ENCODE assay signal across 8 cellular contexts in the genomic region with DNA sequence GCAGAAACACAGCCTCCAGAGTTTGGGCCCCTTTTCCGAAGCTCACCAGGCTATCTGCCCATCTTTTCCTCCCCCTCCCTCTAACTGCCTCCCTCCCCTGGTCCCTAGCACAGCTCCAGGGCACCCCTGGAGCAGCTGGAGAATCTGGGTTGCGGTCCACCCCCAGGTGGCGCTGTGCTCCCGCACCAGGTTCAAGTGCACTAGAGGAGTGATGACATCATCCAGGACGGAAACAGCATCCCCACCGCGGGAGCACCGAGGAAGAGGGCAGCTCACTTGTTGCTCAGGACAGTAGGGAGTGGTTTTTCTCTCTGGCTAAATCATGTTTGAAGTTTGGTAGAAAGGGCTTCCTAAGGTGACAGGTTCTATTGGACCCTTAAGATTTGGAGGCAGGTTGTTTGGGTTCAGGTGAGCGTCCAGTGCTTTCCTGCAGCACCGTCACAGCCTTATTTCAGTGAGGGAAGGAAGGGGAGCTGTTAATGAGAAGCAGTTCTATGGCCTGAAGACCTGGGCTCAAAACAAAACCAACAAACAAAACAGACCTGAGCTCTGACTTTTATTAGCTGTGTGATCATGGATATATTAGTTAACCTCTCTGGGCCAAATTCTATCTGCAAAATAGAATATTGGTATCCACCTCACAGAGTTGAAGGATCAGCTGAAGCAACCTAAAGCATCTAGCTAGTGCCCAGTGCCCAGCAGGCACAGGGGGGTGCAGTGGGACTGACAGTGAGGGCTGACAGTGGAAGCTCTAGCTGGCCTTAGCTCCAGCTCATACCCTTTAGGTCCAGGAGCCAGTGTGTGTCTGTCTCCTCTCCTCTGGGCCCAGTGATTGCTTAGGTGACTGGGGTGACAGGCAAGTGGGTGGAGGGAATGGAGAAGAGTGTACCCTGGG. TPM values are rescaled to one million over a fixed set of nuclear protein-coding genes. Genes with fewer than 3 reads are reported as not detected.
DNase-seq lines count a peak whose midpoint lies in the region; ATAC-seq, FAIRE-seq and TF ChIP-seq lines count a peak whose summit lies in the region.

No MANE protein-coding gene starts in this region.

- ATAC-seq in SK-N-SH treated with all-trans-retinoic acid at 6 μM for 48 hours (peak; percentile 93), pancreas (peak; percentile 94 to 99 (median 96))

- peak overlapping the region; percentile 50 for H3K4me3 Mint-ChIP-seq in activated naive CD4-positive, alpha-beta T cell treated with anti-CD3 and anti-CD28 coated beads for 36 hours

- H3K9me3 Mint-ChIP-seq in activated naive CD4-positive, alpha-beta T cell treated with anti-CD3 and anti-CD28 coated beads for 36 hours, result no peaks in the 10 kb centered on the region

- TF ChIP-seq POLR2A in thyroid gland (IDR thresholded peaks at IDR 0.05), result peak in 1 of 2 donors; percentile 26

- peak; percentile 81 for DNase-seq in DMS79 treated with DMSO at 0.1 percent for 48 hours (lab: John Stamatoyannopoulos, UW)
- peak; percentile 94 for DNase-seq in H7
- peak; percentile 76 for DNase-seq in NCI-H1092 (lab: John Stamatoyannopoulos, UW)
- DNase-seq in activated naive CD4-positive, alpha-beta T cell treated with anti-CD3 and anti-CD28 coated beads for 36 hours, result peak; percentile 94
- peak; percentile 92 for DNase-seq in glomerular visceral epithelial cell (ENCODE audit: extremely low spot score)
- peak; percentile 76 to 94 (median 86) for DNase-seq in pancreas
- peak; percentile 87 to 90 for DNase-seq in thyroid gland

- H3K4me1 Mint-ChIP-seq in activated naive CD4-positive, alpha-beta T cell treated with anti-CD3 and anti-CD28 coated beads for 36 hours (ENCODE audit: low read depth), result peaks cover 5% of the 10 kb centered on the region

- H3K27me3 ChIP-seq in H7 (ENCODE audit: control insufficient read depth, insufficient read depth, low read length), result no peaks in the 10 kb centered on the region; the same call in 1 of the 2 replicates
- H3K27me3 ChIP-seq in pancreas, result no peaks in the 10 kb centered on the region
- H3K27me3 ChIP-seq in thyroid gland, result no peaks in the 10 kb centered on the region

- no peak for FAIRE-seq in pancreas (lab: Jason Lieb, UNC)

- intact Hi-C loops in activated naive CD4-positive, alpha-beta T cell treated with anti-CD3 and anti-CD28 coated beads for 36 hours (cut with micrococcal nuclease), result loop anchor here (1.0 kb wide), 6 partner anchors 59 to 239 kb away; partner anchors contain the start of genes RNPEP and TIMM17A
- intact Hi-C loops in pancreas (cut with DNase I), result loop anchor here in 1 of 3 donors (5.0 kb wide), 2 partner anchors 76 to 231 kb away; no protein-coding TSS in a partner anchor
- intact Hi-C loops in thyroid gland (cut with DNase I), result loop anchor here (10.0 kb wide), 1 partner anchor 219 kb away; no protein-coding TSS in a partner anchor

- H3K36me3 ChIP-seq in H7 (replicated peaks; ENCODE audit: control insufficient read depth, insufficient read depth, low read length), result no peaks in the 10 kb centered on the region
- no peaks in the 10 kb centered on the region for H3K36me3 ChIP-seq in pancreas
- no peaks in the 10 kb centered on the region for H3K36me3 ChIP-seq in thyroid gland

- H3K9me3 ChIP-seq in pancreas (no peaks in the 10 kb centered on the region), thyroid gland (no peaks in the 10 kb centered on the region)

- CTCF ChIA-PET in activated naive CD4-positive, alpha-beta T cell treated with anti-CD3 and anti-CD28 coated beads for 36 hours (lab: Charles Lee), result interaction anchor here (0.6 to 8.0 kb wide), 53 partner anchors 10 to 293 kb away, joined by 3 to 123 read pairs (median 4); partner anchors contain the start of genes IPO9, LMOD1, RNPEP and TIMM17A

- H3K4me1 ChIP-seq in pancreas, result no peaks in the 10 kb centered on the region
- peaks cover 22 to 29% of the 10 kb centered on the region in 2 donors for H3K4me1 ChIP-seq in thyroid gland

- H3K4me3 ChIP-seq in H7 (ENCODE audit: insufficient read depth, low read depth, low read length) (no peak overlapping the region), pancreas (no peak overlapping the region), thyroid gland (replicated peaks in 1 of 3) (no peak overlapping the region)

- WGBS in pancreas, 2 donors, result 11% methylated on average over 10 of the region's 10 CpGs
- 15 to 16% methylated on average over 9 to 10 of the region's 10 CpGs for WGBS in thyroid gland, 2 donors

- peaks cover 15% of the 10 kb centered on the region for H3K27me3 Mint-ChIP-seq in activated naive CD4-positive, alpha-beta T cell treated with anti-CD3 and anti-CD28 coated beads for 36 hours (ENCODE audit: low read depth)

- no peak overlapping the region for H3K27ac ChIP-seq in pancreas
- peak overlapping the region; percentile 31 to 96 (median 55) for H3K27ac ChIP-seq in thyroid gland

- peak; percentile 71 to 93 (median 83) for TF ChIP-seq CTCF in pancreas (IDR thresholded peaks at IDR 0.05)
- peak; percentile 78 to 98 (median 93) for TF ChIP-seq CTCF in thyroid gland (IDR thresholded peaks at IDR 0.05)

- H3K27ac Mint-ChIP-seq in activated naive CD4-positive, alpha-beta T cell treated with anti-CD3 and anti-CD28 coated beads for 36 hours, result peak overlapping the region; percentile 33

- H3K36me3 Mint-ChIP-seq in activated naive CD4-positive, alpha-beta T cell treated with anti-CD3 and anti-CD28 coated beads for 36 hours (ENCODE audit: low read depth), result no peaks in the 10 kb centered on the region

TF ChIP-seq in SK-N-SH treated with all-trans-retinoic acid at 6 μM for 48 hours, 23 proteins besides CTCF, POLR2A, EP300 and RAD21:
- TF ChIP-seq, protein P1, sequence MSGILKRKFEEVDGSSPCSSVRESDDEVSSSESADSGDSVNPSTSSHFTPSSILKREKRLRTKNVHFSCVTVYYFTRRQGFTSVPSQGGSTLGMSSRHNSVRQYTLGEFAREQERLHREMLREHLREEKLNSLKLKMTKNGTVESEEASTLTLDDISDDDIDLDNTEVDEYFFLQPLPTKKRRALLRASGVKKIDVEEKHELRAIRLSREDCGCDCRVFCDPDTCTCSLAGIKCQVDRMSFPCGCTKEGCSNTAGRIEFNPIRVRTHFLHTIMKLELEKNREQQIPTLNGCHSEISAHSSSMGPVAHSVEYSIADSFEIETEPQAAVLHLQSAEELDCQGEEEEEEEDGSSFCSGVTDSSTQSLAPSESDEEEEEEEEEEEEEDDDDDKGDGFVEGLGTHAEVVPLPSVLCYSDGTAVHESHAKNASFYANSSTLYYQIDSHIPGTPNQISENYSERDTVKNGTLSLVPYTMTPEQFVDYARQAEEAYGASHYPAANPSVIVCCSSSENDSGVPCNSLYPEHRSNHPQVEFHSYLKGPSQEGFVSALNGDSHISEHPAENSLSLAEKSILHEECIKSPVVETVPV (CRISPR knock-in tag; IDR thresholded peaks at IDR 0.05), result no peak
- TF ChIP-seq PATZ1 (CRISPR knock-in tag; IDR thresholded peaks at IDR 0.05; ENCODE audit: borderline replicate concordance) (no peak), ZFP30 (CRISPR knock-in tag; IDR thresholded peaks at IDR 0.05) (no peak)

RNA-seq across cellular contexts. Expression of gene SHISA4, which starts 7.5 kb away (rescaled TPM):
- total RNA-seq in H7 (2014; rRNA removed; shearing (Covaris generic)), result 3.7 and 6.1 TPM in 2 replicates
- under 1 TPM in 1 of 2 experiments, not detected in 1; 0.33 TPM for total RNA-seq in activated naive CD4-positive, alpha-beta T cell treated with anti-CD3 and anti-CD28 coated beads for 36 hours
- total RNA-seq in pancreas (1 to 10 TPM; 3.6 to 7.5 (median 4.8) TPM), thyroid gland (10 to 100 TPM; 28.8 to 60.3 (median 50.3) TPM)
- 1 to 10 TPM; 7.5 to 9.3 TPM for polyA plus RNA-seq in pancreas

RNA-seq across cellular contexts. Expression of gene LMOD1, which starts 50.2 kb away (rescaled TPM):
- 0.42 and 0.48 TPM in 2 replicates for total RNA-seq in H7 (2014; rRNA removed; shearing (Covaris generic))
- not detected for total RNA-seq in activated naive CD4-positive, alpha-beta T cell treated with anti-CD3 and anti-CD28 coated beads for 36 hours
- total RNA-seq in pancreas (1 to 10 TPM in 5 of 6 donors, under 1 TPM in 1; 0.67 to 4.5 (median 1.7) TPM), thyroid gland (10 to 100 TPM; 30.6 to 50.0 (median 35.9) TPM)
- polyA plus RNA-seq in pancreas, result 10 to 100 TPM in 1 of 2 donors, 1 to 10 TPM in 1; 7.1 to 13.6 TPM

RNA-seq across cellular contexts. Expression of gene TIMM17A, which starts 59.1 kb away (rescaled TPM):
- 74.6 and 75.6 TPM in 2 replicates for total RNA-seq in H7 (2014; rRNA removed; shearing (Covaris generic))
- total RNA-seq in activated naive CD4-positive, alpha-beta T cell treated with anti-CD3 and anti-CD28 coated beads for 36 hours, result 10 to 100 TPM; 52.6 to 54.4 TPM
- total RNA-seq in pancreas (10 to 100 TPM in 5 of 6 donors, 1 to 10 TPM in 1; 7.9 to 17.8 (median 17.1) TPM), thyroid gland (10 to 100 TPM; 34.7 to 46.8 (median 40.1) TPM)
- polyA plus RNA-seq in pancreas, result 10 to 100 TPM; 18.1 to 28.2 TPM

Comparison
In these comparisons a context has a peak if more than half of its experiments do, and no peak if none do; other contexts are left out.
1. H3K27ac ChIP-seq: peak in thyroid gland (3 of 3); none in pancreas (0 of 4).
2. RNA of gene LMOD1, which starts 50.2 kb away (total RNA-seq): 30.6 to 50.0 TPM in thyroid gland; 0.67 to 4.5 TPM in pancreas, 0.42 to 0.48 TPM in H7 and not detected in activated naive CD4-positive, alpha-beta T cell treated with anti-CD3 and anti-CD28 coated beads for 36 hours; every median in the first group is over 4 times any median in the second.
3. Peak in every context shown above with its lines, with median percentiles within 50 percentile points of each other: DNase-seq.